Comparison of ENCODE assay signal across 7 cellular contexts in genomic region chr16:31476305-31477219, GRCh38. TPM values are rescaled to one million over a fixed set of nuclear protein-coding genes. Genes with fewer than 3 reads are reported as not detected.
DNase-seq lines count a peak whose midpoint lies in the region; ATAC-seq, FAIRE-seq and TF ChIP-seq lines count a peak whose summit lies in the region.

No MANE protein-coding gene starts in this region.

- H3K36me3 ChIP-seq in upper lobe of right lung = peaks cover 18% of the 10 kb centered on the region

- peak overlapping the region; percentile 76 for H3K4me3 Mint-ChIP-seq in progenitor cell of endocrine pancreas (ENCODE audit: low read depth)

- TF ChIP-seq CTCF in progenitor cell of endocrine pancreas (IDR thresholded peaks at IDR 0.05; ENCODE audit: unreplicated experiment) = no peak
- TF ChIP-seq CTCF in upper lobe of right lung (IDR thresholded peaks at IDR 0.05) = no peak

- H3K27ac Mint-ChIP-seq in progenitor cell of endocrine pancreas = no peak overlapping the region

- H3K4me3 ChIP-seq in upper lobe of right lung = peak overlapping the region; percentile 54

- peak overlapping the region; percentile 80 for H3K27ac ChIP-seq in upper lobe of right lung

- H3K9me3 ChIP-seq in upper lobe of right lung = no peaks in the 10 kb centered on the region

- H3K36me3 Mint-ChIP-seq in progenitor cell of endocrine pancreas (ENCODE audit: insufficient read depth) = no peaks in the 10 kb centered on the region

- intact Hi-C loops in upper lobe of right lung (cut with DNase I) = no loop called here

- H3K27me3 Mint-ChIP-seq in progenitor cell of endocrine pancreas = peaks cover 63% of the 10 kb centered on the region

- H3K4me1 Mint-ChIP-seq in progenitor cell of endocrine pancreas (ENCODE audit: low read depth) = peaks cover 17% of the 10 kb centered on the region

- FAIRE-seq in frontal cortex (lab: Jason Lieb, UNC) = no peak

- no peaks in the 10 kb centered on the region for H3K27me3 ChIP-seq in upper lobe of right lung

- peak; percentile 29 to 47 for DNase-seq in Kasumi-1 (lab: John Stamatoyannopoulos, UW)
- peak; percentile 75 to 83 for DNase-seq in activated CD8-positive, alpha-beta memory T cell treated with anti-CD3 and anti-CD28 coated beads for 4 hours (ENCODE audit: low read depth in 2 of 2)
- peak; percentile 58 to 69 for DNase-seq in frontal cortex (ENCODE audit: low spot score in 2 of 2)
- DNase-seq in progenitor cell of endocrine pancreas (ENCODE audit: low spot score, unreplicated experiment) = peak; percentile 49
- DNase-seq in upper lobe of right lung = peak; percentile 96
- no peak for DNase-seq in NCI-H69 (lab: John Stamatoyannopoulos, UW)

- H3K9me3 Mint-ChIP-seq in progenitor cell of endocrine pancreas (ENCODE audit: low read depth) = no peaks in the 10 kb centered on the region

- ATAC-seq in GM19463 (IDR thresholded peaks at IDR 0.05; ENCODE audit: unreplicated experiment) (peak; percentile 73), upper lobe of right lung (peak; percentile 78)

- H3K4me1 ChIP-seq in upper lobe of right lung = peaks cover 11% of the 10 kb centered on the region

RNA-seq across cellular contexts. Expression of gene TGFB1I1, which starts 4.6 kb away (rescaled TPM):
- 1.2 TPM for total RNA-seq in frontal cortex
- total RNA-seq in progenitor cell of endocrine pancreas = 4.5 and 5.0 TPM in 2 replicates
- total RNA-seq in upper lobe of right lung = 49.9 TPM

RNA-seq across cellular contexts. Expression of gene SLC5A2, which starts 6.4 kb away (rescaled TPM):
- total RNA-seq in frontal cortex (1.2 TPM), progenitor cell of endocrine pancreas (0.29 and 0.62 TPM in 2 replicates), upper lobe of right lung (3.1 TPM)

RNA-seq across cellular contexts. Expression of gene ARMC5, which starts 17.3 kb away (rescaled TPM):
- total RNA-seq in frontal cortex (10.6 TPM), progenitor cell of endocrine pancreas (14.6 and 14.8 TPM in 2 replicates), upper lobe of right lung (10.8 TPM)

RNA-seq across cellular contexts. Expression of gene RUSF1, which starts 31.6 kb away (rescaled TPM):
- total RNA-seq in frontal cortex (26.9 TPM), progenitor cell of endocrine pancreas (65.1 and 65.7 TPM in 2 replicates), upper lobe of right lung (62.8 TPM)

RNA-seq across cellular contexts. Expression of gene ZNF843, which starts 34.0 kb away (rescaled TPM):
- total RNA-seq in frontal cortex (0.41 TPM), progenitor cell of endocrine pancreas (1.2 and 1.4 TPM in 2 replicates), upper lobe of right lung (0.84 TPM)
